Comparison of ENCODE assay signal across 10 cellular contexts in genomic region chr6:156279306-156279969, GRCh38.
DNase-seq lines count a peak whose midpoint lies in the region; ATAC-seq and TF ChIP-seq lines count a peak whose summit lies in the region.
"Had no signal": no experiment of that assay in that cellular context is flagged by ENCODE, and none has a peak within 500 bp of the region (broad histone marks: within the 10 kb centered on the region; RNA-seq: fewer than 3 reads in every experiment).

No MANE protein-coding gene starts in this region.

- H3K4me2 ChIP-seq in Loucy (ENCODE audit: low read depth, low read length, poor library complexity, severe bottlenecking): peak overlapping the region; percentile 61

- H3K4me3 ChIP-seq in Loucy (ENCODE audit: low read length, poor library complexity, severe bottlenecking): peak overlapping the region; percentile 46
- H3K4me3 ChIP-seq: thoracic aorta had no signal

- no peaks in the 10 kb centered on the region for H3K9me3 Mint-ChIP-seq in HFFc6

- peaks cover 9% of the 10 kb centered on the region for H3F3A ChIP-seq in Loucy (ENCODE audit: low read depth)

- intact Hi-C loops in left colon (cut with DNase I, micrococcal nuclease): no loop called here

- peaks cover 10% of the 10 kb centered on the region; the same call in 1 of the 2 replicates for H3K9me3 ChIP-seq in Loucy (ENCODE audit: insufficient read depth, low read depth, low read length)
- H3K9me3 ChIP-seq: thoracic aorta had no signal

- no peaks in the 10 kb centered on the region for H4K20me1 ChIP-seq in Loucy (ENCODE audit: insufficient read depth, low read length, poor library complexity, severe bottlenecking)

- H3K36me3 Mint-ChIP-seq in HFFc6 (ENCODE audit: low read depth): no peaks in the 10 kb centered on the region

- TF ChIP-seq CTCF in Loucy (conservative IDR thresholded peaks at IDR 0.05; ENCODE audit: low read length) (no peak), HFFc6 (IDR thresholded peaks at IDR 0.05) (no peak)

- no peaks in the 10 kb centered on the region for H3K36me3 ChIP-seq in Loucy (ENCODE audit: insufficient read depth, low read length)
- H3K36me3 ChIP-seq: thoracic aorta had no signal

- peak overlapping the region; percentile 57 for H3K9ac ChIP-seq in Loucy (ENCODE audit: low read depth, low read length, poor library complexity, severe bottlenecking)

- ATAC-seq in GM18861 (IDR thresholded peaks at IDR 0.05; ENCODE audit: unreplicated experiment) (peak; percentile 69), GM21825 (IDR thresholded peaks at IDR 0.05; ENCODE audit: unreplicated experiment) (peak; percentile 77), left colon (peak; percentile 26)

- H3K4me1 ChIP-seq in Loucy (ENCODE audit: insufficient read depth, low read length, poor library complexity, severe bottlenecking): peaks cover 42% of the 10 kb centered on the region

- H3K27me3 Mint-ChIP-seq in HFFc6 (ENCODE audit: insufficient read depth): peaks cover 1% of the 10 kb centered on the region

- DNase-seq in left colon: no peak
- no peak for DNase-seq in amygdala (lab: John Stamatoyannopoulos, UW)
- no peak for DNase-seq in HFFc6
- DNase-seq in DMS 273 (lab: John Stamatoyannopoulos, UW; ENCODE audit: unreplicated experiment): no peak
- DNase-seq in ecto neural progenitor cell (ENCODE audit: low spot score): no peak
- DNase-seq: activated T-cell treated with anti-CD3 and anti-CD28 coated beads, Interleukin-2, amount 50 U/mL, for 1 hour had no signal

- 0 out of 2 replicates have a peak overlapping the region, but pooled peaks have one; percentile 11 for H2AFZ ChIP-seq in Loucy (ENCODE audit: low read length)

- no peak overlapping the region for H3K4me3 Mint-ChIP-seq in HFFc6

- H3K27me3 ChIP-seq in Loucy (ENCODE audit: insufficient read depth, low read length, poor library complexity, severe bottlenecking): no peaks in the 10 kb centered on the region

- no peaks in the 10 kb centered on the region for H3K4me1 Mint-ChIP-seq in HFFc6 (ENCODE audit: low read depth)

- H3K9me2 ChIP-seq in Loucy (replicated peaks; ENCODE audit: low read depth, low read length): no peaks in the 10 kb centered on the region

- no peaks in the 10 kb centered on the region for H3K79me2 ChIP-seq in Loucy (ENCODE audit: insufficient read depth, low read length)

- H3K27ac Mint-ChIP-seq in HFFc6: no peak overlapping the region

Comparison
In these comparisons a context has a peak if more than half of its experiments do, and no peak if none do; other contexts are left out.
1. ATAC-seq: peak in every context shown above with its lines; median percentile 77 in GM21825; 69 in GM18861; 26 in left colon.